In the genomic region with DNA sequence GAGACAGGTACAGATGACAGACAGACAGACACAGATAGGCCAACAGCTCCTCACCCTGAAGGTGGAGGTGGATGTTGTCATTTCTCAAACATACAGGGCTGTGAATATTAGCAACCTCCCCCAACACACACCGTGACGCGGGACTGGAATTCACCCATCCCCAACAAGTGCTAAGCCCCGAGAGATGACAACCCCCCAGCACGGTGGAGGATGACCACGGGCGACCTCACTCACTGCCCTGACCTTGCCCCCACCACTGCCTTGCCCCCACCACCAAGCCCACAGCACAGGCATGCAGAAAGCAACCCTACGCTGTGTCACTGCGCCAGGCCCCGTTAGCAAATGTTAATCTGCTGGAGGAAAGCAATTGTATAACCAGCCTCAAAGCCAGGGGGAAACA, we compare ENCODE assay signal across 19 cellular contexts. TPM values are rescaled to one million over a fixed set of nuclear protein-coding genes. Genes with fewer than 3 reads are reported as not detected.
DNase-seq lines count a peak whose midpoint lies in the region; ATAC-seq and TF ChIP-seq lines count a peak whose summit lies in the region.
"Had no signal": no experiment of that assay in that cellular context is flagged by ENCODE, and none has a peak within 500 bp of the region (broad histone marks: within the 10 kb centered on the region; RNA-seq: fewer than 3 reads in every experiment).

No MANE protein-coding gene starts in this region.

- TF ChIP-seq CTCF in mammary epithelial cell (conservative IDR thresholded peaks at IDR 0.05 in 1 of 2, IDR thresholded peaks at IDR 0.05 in 1 of 2; ENCODE audit: extremely low read depth in 1 of 2, insufficient read depth in 1 of 2, low read depth in 1 of 2, low read length in 2 of 2) (no peak), breast epithelium (IDR thresholded peaks at IDR 0.05) (no peak), foreskin keratinocyte (conservative IDR thresholded peaks at IDR 0.05) (no peak), osteoblast (IDR thresholded peaks at IDR 0.05; ENCODE audit: extremely low read depth, low read depth, low read length) (no peak), GM10248 (IDR thresholded peaks at IDR 0.05; ENCODE audit: control extremely low read depth, extremely low read depth, low read depth, missing control alignments) (no peak)

- H3K27ac ChIP-seq in mammary epithelial cell (ENCODE audit: insufficient read depth, low read depth, low read length) (peak overlapping the region; percentile 64), breast epithelium (no peak overlapping the region), foreskin keratinocyte (peak overlapping the region; percentile 80), osteoblast (ENCODE audit: low read depth, low read length) (no peak overlapping the region)
- H3K27ac ChIP-seq: 22Rv1, GM23248 had no signal

- H3K36me3 ChIP-seq in mammary epithelial cell (ENCODE audit: insufficient read depth, low read length) (no peaks in the 10 kb centered on the region), breast epithelium (no peaks in the 10 kb centered on the region), osteoblast (ENCODE audit: insufficient read depth, low read length) (no peaks in the 10 kb centered on the region)

- ATAC-seq in foreskin keratinocyte, result no peak
- ATAC-seq in GM21825 (IDR thresholded peaks at IDR 0.05; ENCODE audit: unreplicated experiment), result no peak
- no peak for ATAC-seq in HG03025 (IDR thresholded peaks at IDR 0.05; ENCODE audit: low FRiP score, unreplicated experiment)
- ATAC-seq: CD8-positive, alpha-beta T cell had no signal

- no peak overlapping the region for H3K9ac ChIP-seq in mammary epithelial cell (ENCODE audit: insufficient read depth, low read length)
- H3K9ac ChIP-seq: GM23248 had no signal

- H3K79me2 ChIP-seq in mammary epithelial cell (ENCODE audit: insufficient read depth, low read length) (no peaks in the 10 kb centered on the region), osteoblast (ENCODE audit: insufficient read depth, low read length) (no peaks in the 10 kb centered on the region)

- no peaks in the 10 kb centered on the region for H3K27me3 ChIP-seq in mammary epithelial cell (ENCODE audit: insufficient read depth, low read length)
- no peaks in the 10 kb centered on the region for H3K27me3 ChIP-seq in breast epithelium
- H3K27me3 ChIP-seq in foreskin keratinocyte, result no peaks in the 10 kb centered on the region
- no peaks in the 10 kb centered on the region for H3K27me3 ChIP-seq in osteoblast (ENCODE audit: insufficient read depth, low read length)

- H3K4me1 ChIP-seq in mammary epithelial cell (ENCODE audit: insufficient read depth, low read length) (peaks cover 32% of the 10 kb centered on the region), breast epithelium (no peaks in the 10 kb centered on the region), foreskin keratinocyte (peaks cover 9% of the 10 kb centered on the region), osteoblast (ENCODE audit: insufficient read depth, low read length) (peaks cover 9% of the 10 kb centered on the region)
- H3K4me1 ChIP-seq: Caco-2 had no signal

- intact Hi-C loops in mammary epithelial cell (cut with micrococcal nuclease) (no loop called here), breast epithelium (cut with DNase I; ENCODE audit: low total_unique reads) (no loop called here)

- 91% methylated on average over 9 of the region's 10 CpGs for WGBS in mammary epithelial cell (ENCODE audit: low coverage, missing lambda C conversion rate)

- H3K4me2 ChIP-seq in mammary epithelial cell (ENCODE audit: insufficient read depth, low read depth, low read length) (no peak overlapping the region), osteoblast (ENCODE audit: insufficient read depth, low read length) (no peak overlapping the region)

- H2AFZ ChIP-seq in mammary epithelial cell (ENCODE audit: low read depth, low read length) (no peak overlapping the region), osteoblast (ENCODE audit: low read length) (no peak overlapping the region)
- H2AFZ ChIP-seq: GM23248 had no signal

- H3K9me3 ChIP-seq in mammary epithelial cell (replicated peaks; ENCODE audit: insufficient read depth, low read length), result no peaks in the 10 kb centered on the region
- no peaks in the 10 kb centered on the region for H3K9me3 ChIP-seq in breast epithelium
- H3K9me3 ChIP-seq in osteoblast (ENCODE audit: low read depth, low read length), result no peaks in the 10 kb centered on the region
- H3K9me3 ChIP-seq: Caco-2 had no signal

- POLR2A ChIA-PET in GM10248 (lab: Yijun Ruan, JAX), result no interaction called here

- CTCF ChIA-PET in mammary epithelial cell (lab: Charles Lee; ENCODE audit: low non-redundant PET) (no interaction called here), GM10248 (lab: Yijun Ruan, JAX) (interaction anchor here (1.1 to 1.4 kb wide), 3 partner anchors 19 to 80 kb away, joined by 3 to 4 read pairs (median 3); no protein-coding TSS in a partner anchor)

- in situ Hi-C loops in mammary epithelial cell (cut with MboI; ENCODE audit: low sequenced_read_pairs in 2 of 2), result no loop called here

- BruUV-seq in mammary epithelial cell (replicated peaks; lab: Mats Ljungman, UMichigan), result no TSS peak

- no peak overlapping the region for H3K4me3 ChIP-seq in mammary epithelial cell (replicated peaks in 1 of 3; ENCODE audit: insufficient read depth in 1 of 3, low read depth in 2 of 3, low read length in 3 of 3)
- H3K4me3 ChIP-seq in breast epithelium, result no peak overlapping the region
- no peak overlapping the region for H3K4me3 ChIP-seq in osteoblast (ENCODE audit: insufficient read depth, low read length)
- H3K4me3 ChIP-seq: GM23248 had no signal

- DNase-seq in mammary epithelial cell (no peak), breast epithelium (ENCODE audit: low spot score in 2 of 2) (no peak), foreskin keratinocyte (no peak), osteoblast (ENCODE audit: insufficient read length, low spot score, missing footprints) (peak; percentile 26), GM10248 (ENCODE audit: extremely low spot score) (no peak), NOMO-1 treated with DMSO at 0.1 percent for 48 hours (lab: John Stamatoyannopoulos, UW; ENCODE audit: unreplicated experiment) (no peak)
- DNase-seq: Caco-2; CD8-positive, alpha-beta T cell; DND-41; GDM1; GM23248; H7 had no signal

- dilution Hi-C loops in mammary epithelial cell (cut with HindIII; ENCODE audit: low sequenced_read_pairs), result loop anchor here (5.0 kb wide), 1 partner anchor 42 kb away; the partner anchor contains the start of gene KRT14

- H4K20me1 ChIP-seq in mammary epithelial cell (ENCODE audit: insufficient read depth, low read length), result no peaks in the 10 kb centered on the region
- no peaks in the 10 kb centered on the region for H4K20me1 ChIP-seq in osteoblast (ENCODE audit: insufficient read depth, low read length)

- TF ChIP-seq POLR2A in breast epithelium (IDR thresholded peaks at IDR 0.05), result no peak

RNA-seq across cellular contexts. Expression of gene KRT17, which starts 4.9 kb away (rescaled TPM):
- over 10,000 TPM; 10,365 to 24,723 TPM for total RNA-seq in mammary epithelial cell
- 8,957 TPM for polyA plus RNA-seq in mammary epithelial cell
- polyA minus RNA-seq in mammary epithelial cell, result 6,693 TPM
- 1,000 to 10,000 TPM in 2 of 3 donors, 1 to 10 TPM in 1; 1.9 to 1,676 (median 1,373) TPM for total RNA-seq in breast epithelium
- 3,495 and 3,975 TPM in 2 replicates for total RNA-seq in foreskin keratinocyte
- 3,974 and 4,528 TPM in 2 replicates for polyA plus RNA-seq in foreskin keratinocyte
- total RNA-seq in osteoblast, result 4.3 and 4.7 TPM in 2 replicates
- total RNA-seq: CD8-positive, alpha-beta T cell; H7 had no signal
- polyA plus RNA-seq: CD14-positive monocyte had no signal

RNA-seq across cellular contexts. Expression of gene KRT16, which starts 16.7 kb away (rescaled TPM):
- total RNA-seq in mammary epithelial cell (1,000 to 10,000 TPM in 1 of 2 donors, 100 to 1,000 TPM in 1; 585 to 1,021 TPM), breast epithelium (100 to 1,000 TPM in 1 of 3 donors, 10 to 100 TPM in 1, 1 to 10 TPM in 1; 2.6 to 100 (median 51.8) TPM), foreskin keratinocyte (115 and 208 TPM in 2 replicates), osteoblast (4.3 and 5.6 TPM in 2 replicates)
- polyA plus RNA-seq in mammary epithelial cell (659 TPM), foreskin keratinocyte (132 and 240 TPM in 2 replicates)
- polyA minus RNA-seq in mammary epithelial cell, result 694 TPM
- total RNA-seq: A673; Caco-2; CD8-positive, alpha-beta T cell; H7 had no signal
- polyA plus RNA-seq: CD14-positive monocyte had no signal

RNA-seq across cellular contexts. Expression of gene KRT14, which starts 42.6 kb away (rescaled TPM):
- total RNA-seq in mammary epithelial cell, result 1,000 to 10,000 TPM; 4,602 to 9,976 TPM
- polyA plus RNA-seq in mammary epithelial cell, result 26,464 TPM
- 15,260 TPM for polyA minus RNA-seq in mammary epithelial cell
- total RNA-seq in breast epithelium, result 100 to 1,000 TPM in 2 of 3 donors, under 1 TPM in 1; 0.80 to 692 (median 388) TPM
- 12,113 and 14,268 TPM in 2 replicates for total RNA-seq in foreskin keratinocyte
- polyA plus RNA-seq in foreskin keratinocyte, result 17,138 and 18,688 TPM in 2 replicates
- 12.3 and 23.0 TPM in 2 replicates for total RNA-seq in osteoblast
- total RNA-seq: A673; Caco-2; CD8-positive, alpha-beta T cell; GM23248; H7; HT-29 had no signal
- polyA plus RNA-seq: CD14-positive monocyte had no signal

RNA-seq across cellular contexts. Expression of gene KRT9, which starts 57.5 kb away (rescaled TPM):
- total RNA-seq in mammary epithelial cell, result under 1 TPM; 0.17 to 0.80 TPM
- polyA plus RNA-seq in mammary epithelial cell, result 0.35 TPM
- polyA minus RNA-seq in mammary epithelial cell, result not detected
- total RNA-seq in breast epithelium, result under 1 TPM in 1 of 3 donors, not detected in 2; 0.44 TPM
- total RNA-seq in foreskin keratinocyte, result 1.0 and 1.3 TPM in 2 replicates
- 1.4 and 1.7 TPM in 2 replicates for polyA plus RNA-seq in foreskin keratinocyte
- not detected in 2 replicates for total RNA-seq in osteoblast
- total RNA-seq: A673; Caco-2; CD8-positive, alpha-beta T cell; GM23248; H7; HT-29 had no signal
- polyA plus RNA-seq: BJ, CD14-positive monocyte, GM23248 had no signal

RNA-seq across cellular contexts. Expression of gene EIF1, which starts 59.4 kb away (rescaled TPM):
- total RNA-seq in mammary epithelial cell (100 to 1,000 TPM in 1 of 2 donors, 10 to 100 TPM in 1; 78.9 to 981 TPM), breast epithelium (100 to 1,000 TPM; 217 to 850 (median 260) TPM), foreskin keratinocyte (346 and 364 TPM in 2 replicates), osteoblast (94.5 and 101 TPM in 2 replicates)
- polyA plus RNA-seq in mammary epithelial cell (108 TPM), foreskin keratinocyte (1,004 and 1,032 TPM in 2 replicates)
- 399 TPM for polyA minus RNA-seq in mammary epithelial cell

Comparison
In these comparisons a context has a peak if more than half of its experiments do, and no peak if none do; other contexts are left out.
1. H3K27ac ChIP-seq: peak in mammary epithelial cell (single experiment) and foreskin keratinocyte (single experiment); none in breast epithelium (0 of 2) and osteoblast (single experiment).
2. RNA of gene KRT14, which starts 42.6 kb away (total RNA-seq): 12,113 to 14,268 TPM in foreskin keratinocyte and 4,602 to 9,976 TPM in mammary epithelial cell; 0.80 to 692 TPM in breast epithelium and 12.3 to 23.0 TPM in osteoblast; every median in the first group is over 4 times any median in the second.